In the genomic region with DNA sequence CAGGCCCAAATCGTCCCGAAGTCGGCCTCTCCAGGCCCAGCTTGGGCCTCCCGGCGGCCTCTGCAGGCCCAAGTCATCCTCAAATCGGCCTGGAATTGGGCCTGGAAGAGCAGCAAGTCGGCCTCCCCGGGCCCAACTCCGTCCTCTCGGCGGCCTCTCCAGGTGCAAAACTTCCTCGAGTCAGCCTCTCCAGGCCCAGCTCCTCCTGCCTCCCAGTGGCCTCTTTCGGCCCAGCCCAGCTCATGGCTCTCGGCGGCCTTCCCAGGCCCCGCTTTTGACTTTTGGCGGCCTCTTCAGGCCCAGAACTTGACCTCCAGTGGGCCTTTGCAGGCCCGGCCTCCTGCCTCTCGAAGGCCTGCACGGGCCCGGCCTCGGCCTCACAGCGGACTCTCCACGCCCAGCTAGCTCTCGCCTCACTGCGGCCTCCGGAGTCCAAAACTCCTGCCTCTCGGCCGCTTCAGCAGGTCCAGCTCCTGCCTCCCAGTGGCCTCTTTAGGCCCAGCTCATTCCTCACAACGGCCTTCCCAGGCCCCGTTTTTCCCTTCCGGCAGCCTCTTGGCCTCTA, we compare ENCODE assay signal across 4 cellular contexts. TPM values are rescaled to one million over a fixed set of nuclear protein-coding genes. Genes with fewer than 3 reads are reported as not detected.
"Had no signal": no experiment of that assay in that cellular context is flagged by ENCODE, and none has a peak within 500 bp of the region (broad histone marks: within the 10 kb centered on the region; RNA-seq: fewer than 3 reads in every experiment).

No MANE protein-coding gene starts in this region.

RNA-seq across cellular contexts. Expression of a gene that starts 33.0 kb away (rescaled TPM):
- total RNA-seq: LHCN-M2, M059J, MCF 10A, NCI-H460 had no signal
